ENCODE assay signal across 14 cellular contexts in the genomic region with DNA sequence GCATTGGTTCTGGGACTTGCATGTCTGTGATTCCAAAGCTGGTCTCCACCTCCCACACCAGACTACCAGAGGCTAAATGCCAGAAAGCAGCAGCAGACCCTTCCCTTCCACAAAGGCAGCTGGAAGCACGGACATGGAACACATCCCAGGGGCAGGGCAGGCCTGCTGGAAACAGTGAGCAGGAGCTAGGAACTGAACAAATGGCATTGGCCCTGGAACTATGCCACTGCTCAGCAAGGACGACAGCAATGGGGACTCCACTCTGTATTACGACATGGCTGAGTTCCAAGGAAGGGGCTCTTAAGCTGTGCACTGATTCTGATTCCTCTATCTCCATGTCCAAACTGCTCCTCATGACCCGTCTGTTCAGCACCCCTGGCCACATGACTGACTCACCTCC.
DNase-seq lines count a peak whose midpoint lies in the region; ATAC-seq and TF ChIP-seq lines count a peak whose summit lies in the region.
"Had no signal": no experiment of that assay in that cellular context is flagged by ENCODE, and none has a peak within 500 bp of the region (broad histone marks: within the 10 kb centered on the region; RNA-seq: fewer than 3 reads in every experiment).

No MANE protein-coding gene starts in this region.

- TF ChIP-seq POLR2A in adrenal gland (IDR thresholded peaks at IDR 0.05) = no peak
- TF ChIP-seq POLR2A in esophagus muscularis mucosa (IDR thresholded peaks at IDR 0.05; ENCODE audit: low read depth) = no peak

- H3K9me3 ChIP-seq in adrenal gland (replicated peaks in 1 of 3) (no peaks in the 10 kb centered on the region), mucosa of rectum (ENCODE audit: control insufficient read depth in 2 of 2, low read length in 2 of 2) (no peaks in the 10 kb centered on the region), lower lobe of right lung (no peaks in the 10 kb centered on the region), esophagus muscularis mucosa (no peaks in the 10 kb centered on the region)

- TF ChIP-seq EP300 in esophagus muscularis mucosa (IDR thresholded peaks at IDR 0.05) = no peak

- H3K4me3 ChIP-seq in adrenal gland (no peak overlapping the region), mucosa of rectum (ENCODE audit: low read length in 2 of 2) (no peak overlapping the region), lower lobe of right lung (no peak overlapping the region), esophagus muscularis mucosa (no peak overlapping the region)

- no peaks in the 10 kb centered on the region for H3K27me3 ChIP-seq in adrenal gland
- H3K27me3 ChIP-seq in mucosa of rectum (ENCODE audit: control insufficient read depth in 2 of 2, insufficient read depth in 2 of 2, low read length in 2 of 2) = no peaks in the 10 kb centered on the region
- H3K27me3 ChIP-seq in lower lobe of right lung (ENCODE audit: low read depth) = no peaks in the 10 kb centered on the region
- H3K27me3 ChIP-seq in esophagus muscularis mucosa = no peaks in the 10 kb centered on the region

- H3K4me1 ChIP-seq in adrenal gland (replicated peaks in 1 of 2) (peaks cover 21 to 44% of the 10 kb centered on the region in 2 donors), mucosa of rectum (ENCODE audit: control insufficient read depth in 2 of 2, insufficient read depth in 2 of 2, low read length in 2 of 2) (peaks cover 4 to 25% of the 10 kb centered on the region in 2 donors), lower lobe of right lung (no peaks in the 10 kb centered on the region), esophagus muscularis mucosa (peaks cover 15 to 31% (median 19%) of the 10 kb centered on the region in 4 donors)

- peak overlapping the region; percentile 76 for H3K27ac ChIP-seq in 22Rv1
- peak overlapping the region in 3 of 5 donors; percentile 30 to 69 (median 67) for H3K27ac ChIP-seq in adrenal gland
- H3K27ac ChIP-seq in mucosa of rectum (ENCODE audit: low read depth in 2 of 2, low read length in 2 of 2) = peak overlapping the region; percentile 26 to 77
- no peak overlapping the region for H3K27ac ChIP-seq in lower lobe of right lung
- H3K27ac ChIP-seq in esophagus muscularis mucosa (replicated peaks in 1 of 4) = peak overlapping the region in 2 of 4 donors; percentile 7 to 37

- no peak for TF ChIP-seq CTCF in 22Rv1 (IDR thresholded peaks at IDR 0.05)
- TF ChIP-seq CTCF in adrenal gland (IDR thresholded peaks at IDR 0.05) = no peak
- TF ChIP-seq CTCF in lower lobe of right lung (IDR thresholded peaks at IDR 0.05) = no peak
- TF ChIP-seq CTCF in esophagus muscularis mucosa (IDR thresholded peaks at IDR 0.05) = no peak

- intact Hi-C loops in adrenal gland (cut with DNase I) (no loop called here), lower lobe of right lung (cut with DNase I) (no loop called here), esophagus muscularis mucosa (cut with DNase I) (no loop called here)

- peaks cover 0 to 41% of the 10 kb centered on the region in 2 donors for H3K36me3 ChIP-seq in adrenal gland (replicated peaks in 1 of 2)
- peaks cover 27 to 46% of the 10 kb centered on the region in 2 donors for H3K36me3 ChIP-seq in mucosa of rectum (ENCODE audit: control insufficient read depth in 2 of 2, insufficient read depth in 2 of 2, low read length in 2 of 2)
- peaks cover 96% of the 10 kb centered on the region for H3K36me3 ChIP-seq in lower lobe of right lung
- peaks cover 35 to 88% (median 62%) of the 10 kb centered on the region in 4 donors for H3K36me3 ChIP-seq in esophagus muscularis mucosa

- 63 to 74% (median 71%) methylated on average over 4 of the region's 4 CpGs for WGBS in adrenal gland, 4 donors
- 76% methylated on average over 4 of the region's 4 CpGs for WGBS in esophagus muscularis mucosa

- in situ Hi-C loops in G401 (cut with HindIII; ENCODE audit: low sequenced_read_pairs) = no loop called here

- ATAC-seq in GM21717 (IDR thresholded peaks at IDR 0.05; ENCODE audit: unreplicated experiment) = no peak
- ATAC-seq in lower lobe of right lung = no peak
- no peak for ATAC-seq in HG03159 (IDR thresholded peaks at IDR 0.05; ENCODE audit: unreplicated experiment)

- H3K9ac ChIP-seq in mucosa of rectum (ENCODE audit: low read depth in 1 of 2, low read length in 2 of 2) = no peak overlapping the region

- peak; percentile 38 for DNase-seq in G401 (ENCODE audit: low spot score)
- peak in 3 of 7 donors; percentile 22 to 51 (median 36) for DNase-seq in adrenal gland
- no peak for DNase-seq in lower lobe of right lung
- no peak for DNase-seq in esophagus muscularis mucosa (ENCODE audit: extremely low spot score)
- DNase-seq: activated T-cell treated with anti-CD3 and anti-CD28 coated beads for 4 hours; AML-193; NCI-H1930; NCI-H510A; nephron progenitor cell; stimulated activated CD4-positive, alpha-beta T cell treated with anti-CD3 and anti-CD28 coated beads, Interleukin-1b, Interleukin-23, amount 100 ng/mL, for 48 hours had no signal
